ENCODE assay signal across 8 cellular contexts in genomic region chr13:23321534-23322241, GRCh38.
DNase-seq lines count a peak whose midpoint lies in the region; ATAC-seq and TF ChIP-seq lines count a peak whose summit lies in the region.

No MANE protein-coding gene starts in this region.

- no peaks in the 10 kb centered on the region for H3K27me3 Mint-ChIP-seq in nephron progenitor cell (ENCODE audit: low read depth, poor library complexity)

- no peaks in the 10 kb centered on the region for H3K4me1 ChIP-seq in lung (ENCODE audit: control insufficient read depth in 2 of 2, insufficient read depth in 2 of 2, low read length in 2 of 2)

- no peaks in the 10 kb centered on the region for H3K27me3 ChIP-seq in lung (ENCODE audit: control insufficient read depth, insufficient read depth)

- no peaks in the 10 kb centered on the region for H3K9me3 ChIP-seq in lung (ENCODE audit: control insufficient read depth in 2 of 2, insufficient read depth in 1 of 2, low read length in 1 of 2)

- peaks cover 0 to 4% of the 10 kb centered on the region in 2 donors for H3K36me3 ChIP-seq in lung (ENCODE audit: control insufficient read depth in 2 of 2, insufficient read depth in 2 of 2, low read length in 2 of 2)

- peak overlapping the region; percentile 22 for H3K4me3 ChIP-seq in astrocyte of the cerebellum (ENCODE audit: low read depth, low read length)
- H3K4me3 ChIP-seq in lung: no peak overlapping the region

- TF ChIP-seq CTCF in astrocyte of the cerebellum (IDR thresholded peaks at IDR 0.05; ENCODE audit: low read depth, low read length, missing control alignments) (no peak), lung (IDR thresholded peaks at IDR 0.05; ENCODE audit: control extremely low read depth, extremely low read depth) (no peak), nephron progenitor cell (IDR thresholded peaks at IDR 0.05) (no peak)

- no peaks in the 10 kb centered on the region for H3K9me3 Mint-ChIP-seq in nephron progenitor cell

- WGBS in lung, 2 donors: 50 to 75% methylated on average over 6 of the region's 6 CpGs

- ATAC-seq in GM21367 (IDR thresholded peaks at IDR 0.05; ENCODE audit: unreplicated experiment) (peak; percentile 80), HG03521 (IDR thresholded peaks at IDR 0.05; ENCODE audit: unreplicated experiment) (peak; percentile 79), lung (ENCODE audit: insufficient read depth, low FRiP score) (peak; percentile 47)

- no peak overlapping the region for H3K4me3 Mint-ChIP-seq in nephron progenitor cell

- in situ Hi-C loops in astrocyte of the cerebellum (cut with HindIII; ENCODE audit: low sequenced_read_pairs): no loop called here

- H3K27ac ChIP-seq in lung (ENCODE audit: low read depth in 1 of 2, low read length in 1 of 2): no peak overlapping the region

- H3K4me1 Mint-ChIP-seq in nephron progenitor cell: peaks cover 20% of the 10 kb centered on the region

- no peak overlapping the region for H3K27ac Mint-ChIP-seq in nephron progenitor cell

- DNase-seq in EH (ENCODE audit: low read depth) (peak; percentile 98), astrocyte of the cerebellum (ENCODE audit: low read depth) (peak; percentile 87), lung (ENCODE audit: low spot score) (no peak), NCI-H82 (lab: John Stamatoyannopoulos, UW) (no peak), nephron progenitor cell (no peak), NCI-H2171 (lab: John Stamatoyannopoulos, UW) (no peak)

- no peaks in the 10 kb centered on the region for H3K36me3 Mint-ChIP-seq in nephron progenitor cell (ENCODE audit: low read depth)

Comparison
In these comparisons a context has a peak if more than half of its experiments do, and no peak if none do; other contexts are left out.
1. DNase-seq: peak in EH (single experiment) and astrocyte of the cerebellum (single experiment); none in lung (single experiment), NCI-H82 (single experiment), nephron progenitor cell (single experiment) and NCI-H2171 (single experiment).
2. Peak in every context shown above with its lines, with median percentiles within 50 percentile points of each other: ATAC-seq.